Comparison of ENCODE assay signal across 11 cellular contexts in the genomic region with DNA sequence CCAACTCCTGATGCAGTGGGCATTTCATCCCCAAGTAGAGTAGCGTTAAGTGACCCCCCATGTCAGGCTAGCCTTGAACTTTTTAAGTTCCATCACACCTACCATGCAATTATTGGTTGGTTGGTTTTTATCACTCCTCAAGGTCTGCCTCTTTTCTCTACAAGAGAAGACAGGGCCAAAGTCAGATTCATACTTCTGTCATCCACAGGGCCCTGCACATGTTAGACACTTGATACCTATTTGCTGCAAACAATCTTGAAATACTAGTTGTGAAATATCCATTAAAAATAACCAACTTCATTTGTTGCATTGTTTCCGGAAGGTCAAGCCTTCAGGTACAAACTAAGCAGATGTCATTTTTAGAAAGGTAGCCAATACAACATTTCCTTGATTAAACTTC. TPM values are rescaled to one million over a fixed set of nuclear protein-coding genes. Genes with fewer than 3 reads are reported as not detected.
DNase-seq lines count a peak whose midpoint lies in the region; TF ChIP-seq lines count a peak whose summit lies in the region.
"Had no signal": no experiment of that assay in that cellular context is flagged by ENCODE, and none has a peak within 500 bp of the region (broad histone marks: within the 10 kb centered on the region; RNA-seq: fewer than 3 reads in every experiment).

No MANE protein-coding gene starts in this region.

- H3K9me2 ChIP-seq in SU-DHL-6 (replicated peaks; ENCODE audit: insufficient read depth, low read length), result no peaks in the 10 kb centered on the region

- H3K4me3 ChIP-seq in SU-DHL-6 (ENCODE audit: insufficient read depth, low read length, poor library complexity, severe bottlenecking) (peak overlapping the region; percentile 64), fibroblast of mammary gland (ENCODE audit: control insufficient read depth, low read depth, low read length) (peak overlapping the region; percentile 73), smooth muscle cell (peak overlapping the region; percentile 64)

- H3K36me3 Mint-ChIP-seq in T-helper 1 cell treated with Interleukin-12 subunit alpha and Interleukin-12 subunit beta and Interleukin-4 antibody, amounts not matched to agents 30 μg/mL and 1 μg/mL, for 36 hours (ENCODE audit: low read depth), result peaks cover 2% of the 10 kb centered on the region

- in situ Hi-C loops in GM13976 (cut with MboI; ENCODE audit: low sequenced_read_pairs, unreplicated experiment), result no loop called here

- H3K9me3 Mint-ChIP-seq in T-helper 1 cell treated with Interleukin-12 subunit alpha and Interleukin-12 subunit beta and Interleukin-4 antibody, amounts not matched to agents 30 μg/mL and 1 μg/mL, for 36 hours, result no peaks in the 10 kb centered on the region

- peaks cover 10% of the 10 kb centered on the region for H3K4me1 ChIP-seq in smooth muscle cell (ENCODE audit: low read depth)

- H3K79me2 ChIP-seq in SU-DHL-6 (ENCODE audit: insufficient read depth, low read length) (peaks cover 33% of the 10 kb centered on the region; the same call in 1 of the 2 replicates), smooth muscle cell (ENCODE audit: low read depth) (peaks cover 18% of the 10 kb centered on the region)

- H3K9me3 ChIP-seq in SU-DHL-6 (ENCODE audit: insufficient read depth, low read length), result no peaks in the 10 kb centered on the region
- H3K9me3 ChIP-seq in smooth muscle cell (replicated peaks; ENCODE audit: low read depth), result no peaks in the 10 kb centered on the region

- H3K27me3 ChIP-seq in SU-DHL-6 (ENCODE audit: low read length) (no peaks in the 10 kb centered on the region), smooth muscle cell (ENCODE audit: low read depth) (no peaks in the 10 kb centered on the region)

- 96% methylated on average over 2 of the region's 2 CpGs for WGBS in smooth muscle cell (ENCODE audit: low lambda C conversion rate)

- no peaks in the 10 kb centered on the region for H3K36me3 ChIP-seq in SU-DHL-6 (ENCODE audit: low read length)
- H3K36me3 ChIP-seq in smooth muscle cell (ENCODE audit: low read depth), result no peaks in the 10 kb centered on the region

- H2AFZ ChIP-seq in SU-DHL-6 (ENCODE audit: low read depth, low read length, severe bottlenecking) (no peak overlapping the region), smooth muscle cell (ENCODE audit: low read depth) (no peak overlapping the region)

- peaks cover 26% of the 10 kb centered on the region for H3K4me1 Mint-ChIP-seq in T-helper 1 cell treated with Interleukin-12 subunit alpha and Interleukin-12 subunit beta and Interleukin-4 antibody, amounts not matched to agents 30 μg/mL and 1 μg/mL, for 36 hours (ENCODE audit: low read depth)

- no peaks in the 10 kb centered on the region for H3K27me3 Mint-ChIP-seq in T-helper 1 cell treated with Interleukin-12 subunit alpha and Interleukin-12 subunit beta and Interleukin-4 antibody, amounts not matched to agents 30 μg/mL and 1 μg/mL, for 36 hours (ENCODE audit: low read depth)

- H3K4me3 Mint-ChIP-seq in T-helper 1 cell treated with Interleukin-12 subunit alpha and Interleukin-12 subunit beta and Interleukin-4 antibody, amounts not matched to agents 30 μg/mL and 1 μg/mL, for 36 hours, result peak overlapping the region; percentile 89

- no peaks in the 10 kb centered on the region for H4K20me1 ChIP-seq in SU-DHL-6 (ENCODE audit: low read depth, low read length)
- H4K20me1 ChIP-seq in smooth muscle cell (ENCODE audit: low read depth), result no peaks in the 10 kb centered on the region

- DNase-seq in T-helper 1 cell (no peak), fibroblast of mammary gland (ENCODE audit: low read depth) (no peak), smooth muscle cell (lab: John Stamatoyannopoulos, UW; ENCODE audit: unreplicated experiment) (no peak), GM13976 (ENCODE audit: low spot score) (no peak), C1 segment of cervical spinal cord (lab: John Stamatoyannopoulos, UW) (no peak)
- DNase-seq in stimulated activated CD4-positive, alpha-beta T cell treated with anti-CD3 and anti-CD28 coated beads, Interleukin-4, amount 100 ng/mL, for 4 hours, result no peak
- DNase-seq: central memory CD4-positive, alpha-beta T cell; NCI-H1436 treated with DMSO at 0.1 percent for 48 hours; T-helper 9 cell had no signal

- H3K27ac Mint-ChIP-seq in T-helper 1 cell treated with Interleukin-12 subunit alpha and Interleukin-12 subunit beta and Interleukin-4 antibody, amounts not matched to agents 30 μg/mL and 1 μg/mL, for 36 hours, result peak overlapping the region; percentile 29

- H3K4me2 ChIP-seq in SU-DHL-6 (ENCODE audit: low read depth, low read length, poor library complexity, severe bottlenecking), result peak overlapping the region; percentile 59
- H3K4me2 ChIP-seq in smooth muscle cell, result peak overlapping the region; percentile 88

- H3F3A ChIP-seq in SU-DHL-6 (ENCODE audit: insufficient read depth), result no peaks in the 10 kb centered on the region
- H3F3A ChIP-seq in smooth muscle cell (ENCODE audit: low read depth), result no peaks in the 10 kb centered on the region

- peak overlapping the region; percentile 60 for H3K9ac ChIP-seq in SU-DHL-6 (ENCODE audit: low read length)
- no peak overlapping the region for H3K9ac ChIP-seq in smooth muscle cell (ENCODE audit: low read depth)

- H3K27ac ChIP-seq in SU-DHL-6 (ENCODE audit: low read depth, low read length) (no peak overlapping the region), smooth muscle cell (ENCODE audit: low read depth) (no peak overlapping the region)

- TF ChIP-seq CTCF in SU-DHL-6 (IDR thresholded peaks at IDR 0.05; ENCODE audit: insufficient read depth, low read length, poor library complexity, severe bottlenecking) (no peak), fibroblast of mammary gland (conservative IDR thresholded peaks at IDR 0.05; ENCODE audit: control insufficient read depth, insufficient read depth, low read depth, low read length) (no peak), smooth muscle cell (IDR thresholded peaks at IDR 0.05; ENCODE audit: borderline replicate concordance, insufficient read depth, poor library complexity, severe bottlenecking) (no peak), GM13976 (IDR thresholded peaks at IDR 0.05; ENCODE audit: borderline replicate concordance, control extremely low read depth, extremely low read depth, insufficient read depth, missing control alignments) (no peak)

RNA-seq across cellular contexts. Expression of gene CMSS1, which starts 1.2 kb away (rescaled TPM):
- total RNA-seq in smooth muscle cell, result 11.6 and 19.2 TPM in 2 replicates
- polyA plus RNA-seq in smooth muscle cell, result 19.7 and 24.1 TPM in 2 replicates
